In genomic region chr19:38374332-38375097, GRCh38 we compare ENCODE assay signal across 8 cellular contexts. TPM values are rescaled to one million over a fixed set of nuclear protein-coding genes. Genes with fewer than 3 reads are reported as not detected.
DNase-seq lines count a peak whose midpoint lies in the region; ATAC-seq and TF ChIP-seq lines count a peak whose summit lies in the region.

Gene PSMD8 (plus strand): TSS chr19:38374571. CDS start chr19:38374602, 31 bp downstream.

- H3K4me1 Mint-ChIP-seq in CD4-positive, CD25-positive, alpha-beta regulatory T cell, result peaks cover 5 to 32% (median 16%) of the 10 kb centered on the region in 4 donors

- intact Hi-C loops in left lung (cut with DNase I), result no loop called here

- ATAC-seq in CD4-positive, CD25-positive, alpha-beta regulatory T cell (ENCODE audit: low read depth in 2 of 2), result peak; percentile 96 to 97
- ATAC-seq in GM19395 (IDR thresholded peaks at IDR 0.05; ENCODE audit: unreplicated experiment) (peak; percentile 92), HG03565 (IDR thresholded peaks at IDR 0.05; ENCODE audit: unreplicated experiment) (peak; percentile 88), left lung (peak; percentile 99)

- no peaks in the 10 kb centered on the region for H3K9me3 ChIP-seq in CD4-positive, CD25-positive, alpha-beta regulatory T cell (ENCODE audit: control insufficient read depth in 2 of 2, low read length in 2 of 2)
- no peaks in the 10 kb centered on the region for H3K9me3 ChIP-seq in left lung

- no peaks in the 10 kb centered on the region for H3K27me3 ChIP-seq in CD4-positive, CD25-positive, alpha-beta regulatory T cell (ENCODE audit: control insufficient read depth, insufficient read depth, low read length)
- H3K27me3 ChIP-seq in left lung, result no peaks in the 10 kb centered on the region

- H3K27ac Mint-ChIP-seq in CD4-positive, CD25-positive, alpha-beta regulatory T cell, result peak within 1 kb of the TSS; percentile 97 to 100 (median 99)

- peak; percentile 98 to 100 (median 99) for DNase-seq in CD4-positive, CD25-positive, alpha-beta regulatory T cell
- DNase-seq in NCI-H774 (lab: John Stamatoyannopoulos, UW) (peak; percentile 99), dermis blood vessel endothelial cell (peak; percentile 99), left lung (peak; percentile 99 to 100)
- DNase-seq in activated CD4-positive, alpha-beta T cell treated with anti-CD3 and anti-CD28 coated beads, Interleukin-2, amount 50 U/mL, for 4 hours, result peak; percentile 97
- peak; percentile 96 for DNase-seq in stimulated activated CD4-positive, alpha-beta T cell treated with anti-CD3 and anti-CD28 coated beads, Interleukin-2, amount 100 ng/mL, for 48 hours

- TF ChIP-seq CTCF in left lung (IDR thresholded peaks at IDR 0.05), result peak in 1 of 2 donors; percentile 37

- H3K4me1 ChIP-seq in CD4-positive, CD25-positive, alpha-beta regulatory T cell (ENCODE audit: control insufficient read depth, insufficient read depth, low read length, poor library complexity, severe bottlenecking), result peaks cover 26% of the 10 kb centered on the region
- H3K4me1 ChIP-seq in left lung, result peaks cover 13 to 26% of the 10 kb centered on the region in 2 donors

- H3K9me3 Mint-ChIP-seq in CD4-positive, CD25-positive, alpha-beta regulatory T cell, result no peaks in the 10 kb centered on the region

- H3K27me3 Mint-ChIP-seq in CD4-positive, CD25-positive, alpha-beta regulatory T cell, result peaks cover 13% of the 10 kb centered on the region

- peaks cover 21% of the 10 kb centered on the region for H3K36me3 ChIP-seq in CD4-positive, CD25-positive, alpha-beta regulatory T cell (ENCODE audit: control insufficient read depth, insufficient read depth, low read length)
- H3K36me3 ChIP-seq in left lung, result peaks cover 0 to 34% of the 10 kb centered on the region in 2 donors

- H3K4me3 Mint-ChIP-seq in CD4-positive, CD25-positive, alpha-beta regulatory T cell, result peak within 1 kb of the TSS; percentile 97 to 99 (median 98)

- H3K27ac ChIP-seq in CD4-positive, CD25-positive, alpha-beta regulatory T cell (ENCODE audit: insufficient read depth, low read length, poor library complexity, severe bottlenecking), result peak within 1 kb of the TSS; percentile 90
- peak within 1 kb of the TSS; percentile 85 to 94 for H3K27ac ChIP-seq in left lung

- peaks cover 17% of the 10 kb centered on the region for H3K36me3 Mint-ChIP-seq in CD4-positive, CD25-positive, alpha-beta regulatory T cell

- H3K4me3 ChIP-seq in CD4-positive, CD25-positive, alpha-beta regulatory T cell (ENCODE audit: low read depth, low read length), result peak within 1 kb of the TSS; percentile 86
- peak within 1 kb of the TSS; percentile 70 to 92 for H3K4me3 ChIP-seq in left lung

RNA-seq across cellular contexts. Expression of gene PSMD8, which starts in this region (rescaled TPM):
- 104 TPM for total RNA-seq in CD4-positive, CD25-positive, alpha-beta regulatory T cell
- 100 to 1,000 TPM; 177 to 254 (median 222) TPM for polyA plus RNA-seq in CD4-positive, CD25-positive, alpha-beta regulatory T cell
- total RNA-seq in dermis blood vessel endothelial cell (251 and 344 TPM in 2 replicates), left lung (100 to 1,000 TPM; 140 to 173 TPM)

Comparison
In these comparisons a context has a peak if more than half of its experiments do, and no peak if none do; other contexts are left out.
1. Peak in every context shown above with its lines: DNase-seq, ATAC-seq, H3K4me3 ChIP-seq and H3K27ac ChIP-seq.